ENCODE assay signal across 8 cellular contexts in genomic region chr10:70115948-70116682, GRCh38. TPM values are rescaled to one million over a fixed set of nuclear protein-coding genes. Genes with fewer than 3 reads are reported as not detected.
DNase-seq lines count a peak whose midpoint lies in the region; ATAC-seq and TF ChIP-seq lines count a peak whose summit lies in the region.

No MANE protein-coding gene starts in this region.

- peak; percentile 48 for ATAC-seq in foreskin keratinocyte
- no peak for ATAC-seq in HG02981 (IDR thresholded peaks at IDR 0.05; ENCODE audit: unreplicated experiment)

- H2AFZ ChIP-seq in OCI-LY3 (ENCODE audit: low read depth, low read length), result no peak overlapping the region

- in situ Hi-C loops in HAP-1 (cut with MboI; ENCODE audit: low sequenced_read_pairs), result no loop called here

- H3K27ac ChIP-seq in C4-2B (no peak overlapping the region), OCI-LY3 (ENCODE audit: low read length) (no peak overlapping the region), foreskin keratinocyte (no peak overlapping the region)

- no peaks in the 10 kb centered on the region for H3K79me2 ChIP-seq in OCI-LY3 (ENCODE audit: low read length)

- H3K27me3 ChIP-seq in HAP-1 (ENCODE audit: low read depth) (no peaks in the 10 kb centered on the region), OCI-LY3 (ENCODE audit: low read depth, low read length) (no peaks in the 10 kb centered on the region), foreskin keratinocyte (no peaks in the 10 kb centered on the region)

- H3K4me2 ChIP-seq in OCI-LY3 (ENCODE audit: low read length), result peak overlapping the region; percentile 28; the same call in 1 of the 2 replicates

- TF ChIP-seq CTCF in C4-2B (conservative IDR thresholded peaks at IDR 0.05) (peak; percentile 96), OCI-LY3 (IDR thresholded peaks at IDR 0.05; ENCODE audit: low read depth, low read length) (peak; percentile 83), foreskin keratinocyte (conservative IDR thresholded peaks at IDR 0.05) (peak; percentile 76)

- H3K9ac ChIP-seq in OCI-LY3 (ENCODE audit: low read length), result no peak overlapping the region

- H3K4me1 ChIP-seq in HAP-1 (no peaks in the 10 kb centered on the region), OCI-LY3 (ENCODE audit: low read length) (peaks cover 6% of the 10 kb centered on the region), foreskin keratinocyte (no peaks in the 10 kb centered on the region)

- peak; percentile 30 to 71 for DNase-seq in HAP-1 (ENCODE audit: low spot score in 2 of 2)
- DNase-seq in activated T-helper 1 cell treated with Interleukin-2 at 50 U/mL for 16 hours (ENCODE audit: low read depth), result peak; percentile 23
- no peak for DNase-seq in foreskin keratinocyte
- peak; percentile 17 for DNase-seq in pons (ENCODE audit: low spot score)
- DNase-seq in occipital lobe (lab: John Stamatoyannopoulos, UW), result no peak

- H3K36me3 ChIP-seq in HAP-1 (replicated peaks) (peaks cover 50% of the 10 kb centered on the region), OCI-LY3 (replicated peaks; ENCODE audit: low read depth, low read length) (no peaks in the 10 kb centered on the region)

- no peaks in the 10 kb centered on the region for H3K9me3 ChIP-seq in HAP-1
- no peaks in the 10 kb centered on the region for H3K9me3 ChIP-seq in OCI-LY3 (ENCODE audit: insufficient read depth, low read length)

- H3K4me3 ChIP-seq in HAP-1 (no peak overlapping the region), OCI-LY3 (ENCODE audit: low read length) (no peak overlapping the region)

- no peaks in the 10 kb centered on the region for H4K20me1 ChIP-seq in OCI-LY3 (ENCODE audit: insufficient read depth, low read length)

RNA-seq across cellular contexts. Expression of gene AIFM2, which starts 16.5 kb away (rescaled TPM):
- total RNA-seq in foreskin keratinocyte, result 2.7 and 2.8 TPM in 2 replicates
- 3.7 and 3.9 TPM in 2 replicates for polyA plus RNA-seq in foreskin keratinocyte
- total RNA-seq in occipital lobe, result 5.5 TPM

RNA-seq across cellular contexts. Expression of gene TYSND1, which starts 30.4 kb away (rescaled TPM):
- total RNA-seq in foreskin keratinocyte, result 12.2 and 12.3 TPM in 2 replicates
- polyA plus RNA-seq in foreskin keratinocyte, result 11.6 and 12.0 TPM in 2 replicates
- total RNA-seq in occipital lobe, result 7.3 TPM

RNA-seq across cellular contexts. Expression of gene SAR1A, which starts 54.2 kb away (rescaled TPM):
- total RNA-seq in foreskin keratinocyte, result 85.2 and 85.7 TPM in 2 replicates
- polyA plus RNA-seq in foreskin keratinocyte, result 44.2 and 48.0 TPM in 2 replicates
- total RNA-seq in occipital lobe, result 182 TPM

Comparison
In these comparisons a context has a peak if more than half of its experiments do, and no peak if none do; other contexts are left out.
1. DNase-seq: peak in HAP-1 (2 of 2), activated T-helper 1 cell treated with Interleukin-2 at 50 U/mL for 16 hours (single experiment) and pons (single experiment); none in foreskin keratinocyte (0 of 2) and occipital lobe (single experiment).
2. Peak in every context shown above with its lines, with median percentiles within 50 percentile points of each other: CTCF ChIP-seq.